8 cellular contexts compared by ENCODE assay signal in the genomic region with DNA sequence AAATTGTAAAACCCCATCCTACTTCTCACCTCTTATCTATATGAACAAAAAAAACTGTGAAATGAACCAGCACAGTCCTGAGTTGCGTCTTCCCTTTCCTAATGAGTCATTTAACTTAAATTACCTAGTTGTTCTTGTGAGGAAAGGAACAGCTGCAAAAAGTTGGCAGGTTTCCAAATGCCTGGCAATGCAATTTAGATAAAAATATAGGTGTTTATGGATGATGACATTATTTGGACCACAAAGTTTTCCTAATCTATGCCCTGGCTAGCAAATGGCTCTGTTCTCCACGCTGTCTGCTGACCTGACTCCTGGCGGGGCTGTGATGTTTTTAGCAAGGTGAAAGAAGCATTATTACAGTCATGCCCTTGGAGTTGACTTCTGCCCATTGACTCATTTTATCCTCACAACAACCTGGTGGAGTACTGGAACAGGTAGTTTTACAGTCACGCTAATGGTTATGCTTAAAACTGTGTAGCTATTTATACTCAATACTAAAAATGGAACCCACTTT. TPM values are rescaled to one million over a fixed set of nuclear protein-coding genes. Genes with fewer than 3 reads are reported as not detected.
DNase-seq lines count a peak whose midpoint lies in the region; ATAC-seq and TF ChIP-seq lines count a peak whose summit lies in the region.

No MANE protein-coding gene starts in this region.

- no peak overlapping the region for H3K27ac ChIP-seq in HL-60 (replicated peaks)
- no peak overlapping the region for H3K27ac ChIP-seq in mammary epithelial cell (ENCODE audit: insufficient read depth, low read depth, low read length)
- no peak overlapping the region for H3K27ac ChIP-seq in effector memory CD4-positive, alpha-beta T cell (ENCODE audit: insufficient read depth, low read length, poor library complexity, severe bottlenecking)
- no peak overlapping the region for H3K27ac ChIP-seq in lower lobe of right lung

- H3K4me2 ChIP-seq in mammary epithelial cell (ENCODE audit: insufficient read depth, low read depth, low read length), result no peak overlapping the region

- H3K4me1 ChIP-seq in mammary epithelial cell (ENCODE audit: insufficient read depth, low read length), result peaks cover 31% of the 10 kb centered on the region
- H3K4me1 ChIP-seq in effector memory CD4-positive, alpha-beta T cell (ENCODE audit: control insufficient read depth, insufficient read depth, low read length, poor library complexity, severe bottlenecking), result no peaks in the 10 kb centered on the region
- H3K4me1 ChIP-seq in lower lobe of right lung, result no peaks in the 10 kb centered on the region

- no peak overlapping the region for H2AFZ ChIP-seq in mammary epithelial cell (ENCODE audit: low read depth, low read length)

- ATAC-seq in GM21447 (IDR thresholded peaks at IDR 0.05; ENCODE audit: unreplicated experiment) (peak; percentile 87), lower lobe of right lung (no peak)

- H3K36me3 ChIP-seq in mammary epithelial cell (ENCODE audit: insufficient read depth, low read length) (no peaks in the 10 kb centered on the region), lower lobe of right lung (no peaks in the 10 kb centered on the region)
- H3K36me3 ChIP-seq in effector memory CD4-positive, alpha-beta T cell (ENCODE audit: control insufficient read depth, insufficient read depth, low read length), result no peaks in the 10 kb centered on the region

- no peak overlapping the region for H3K9ac ChIP-seq in mammary epithelial cell (ENCODE audit: insufficient read depth, low read length)

- H3K79me2 ChIP-seq in mammary epithelial cell (ENCODE audit: insufficient read depth, low read length), result no peaks in the 10 kb centered on the region

- dilution Hi-C loops in mammary epithelial cell (cut with HindIII; ENCODE audit: low sequenced_read_pairs), result no loop called here

- H3K4me3 ChIP-seq in HL-60 (replicated peaks; ENCODE audit: insufficient read depth, low read length), result no peak overlapping the region
- H3K4me3 ChIP-seq in mammary epithelial cell (replicated peaks in 1 of 3; ENCODE audit: insufficient read depth in 1 of 3, low read depth in 2 of 3, low read length in 3 of 3), result no peak overlapping the region
- no peak overlapping the region for H3K4me3 ChIP-seq in effector memory CD4-positive, alpha-beta T cell (ENCODE audit: insufficient read depth, low read depth, low read length, poor library complexity, severe bottlenecking)
- H3K4me3 ChIP-seq in lower lobe of right lung, result no peak overlapping the region

- H3K9me3 ChIP-seq in mammary epithelial cell (replicated peaks; ENCODE audit: insufficient read depth, low read length) (no peaks in the 10 kb centered on the region), lower lobe of right lung (no peaks in the 10 kb centered on the region)
- H3K9me3 ChIP-seq in effector memory CD4-positive, alpha-beta T cell (ENCODE audit: control insufficient read depth, low read length), result no peaks in the 10 kb centered on the region

- BruUV-seq in mammary epithelial cell (replicated peaks; lab: Mats Ljungman, UMichigan), result no TSS peak

- no peaks in the 10 kb centered on the region for H3K27me3 ChIP-seq in HL-60 (ENCODE audit: insufficient read depth, poor library complexity, severe bottlenecking)
- H3K27me3 ChIP-seq in mammary epithelial cell (ENCODE audit: insufficient read depth, low read length), result no peaks in the 10 kb centered on the region
- no peaks in the 10 kb centered on the region for H3K27me3 ChIP-seq in effector memory CD4-positive, alpha-beta T cell (replicated peaks; ENCODE audit: control insufficient read depth, insufficient read depth, low read length, poor library complexity, severe bottlenecking)
- no peaks in the 10 kb centered on the region for H3K27me3 ChIP-seq in lower lobe of right lung (ENCODE audit: low read depth)

- DNase-seq in NCI-H1417 (lab: John Stamatoyannopoulos, UW) (peak; percentile 34 to 77 (median 41)), NCI-H1417 treated with DMSO at 0.1 percent for 48 hours (lab: John Stamatoyannopoulos, UW) (no peak), HL-60 (ENCODE audit: low read depth in 1 of 2, low spot score in 1 of 2) (peak; percentile 33 to 67), mammary epithelial cell (peak; percentile 74), UCSD-AML1 (lab: John Stamatoyannopoulos, UW; ENCODE audit: unreplicated experiment) (no peak), lower lobe of right lung (no peak)
- DNase-seq in effector memory CD4-positive, alpha-beta T cell, result no peak

- no peaks in the 10 kb centered on the region for H4K20me1 ChIP-seq in mammary epithelial cell (ENCODE audit: insufficient read depth, low read length)

- TF ChIP-seq CTCF in HL-60 (IDR thresholded peaks at IDR 0.05; ENCODE audit: insufficient read depth, low read length), result no peak
- TF ChIP-seq CTCF in mammary epithelial cell (conservative IDR thresholded peaks at IDR 0.05 in 1 of 2, IDR thresholded peaks at IDR 0.05 in 1 of 2; ENCODE audit: extremely low read depth in 1 of 2, insufficient read depth in 1 of 2, low read depth in 1 of 2, low read length in 2 of 2), result peak in 1 of 2 donors; percentile 1
- no peak for TF ChIP-seq CTCF in lower lobe of right lung (IDR thresholded peaks at IDR 0.05)

- intact Hi-C loops in mammary epithelial cell (cut with micrococcal nuclease), result loop anchor here (2.0 kb wide), 1 partner anchor 47 kb away; no protein-coding TSS in a partner anchor
- intact Hi-C loops in lower lobe of right lung (cut with DNase I), result no loop called here

- in situ Hi-C loops in mammary epithelial cell (cut with MboI; ENCODE audit: low sequenced_read_pairs in 2 of 2), result no loop called here

- WGBS in mammary epithelial cell (ENCODE audit: low coverage, missing lambda C conversion rate), result 64% methylated on average over 4 of the region's 4 CpGs

- CTCF ChIA-PET in mammary epithelial cell (lab: Charles Lee; ENCODE audit: low non-redundant PET), result no interaction called here

RNA-seq across cellular contexts. Expression of a gene that starts 29.8 kb away (rescaled TPM):
- total RNA-seq in mammary epithelial cell, result 10 to 100 TPM; 35.7 to 93.2 TPM
- 12.8 TPM for polyA plus RNA-seq in mammary epithelial cell
- 29.2 TPM for polyA minus RNA-seq in mammary epithelial cell
- total RNA-seq in lower lobe of right lung, result 33.5 TPM

Comparison
In these comparisons a context has a peak if more than half of its experiments do, and no peak if none do; other contexts are left out.
1. DNase-seq: peak in NCI-H1417 (3 of 3), HL-60 (2 of 2) and mammary epithelial cell (single experiment); none in NCI-H1417 treated with DMSO at 0.1 percent for 48 hours (single experiment), UCSD-AML1 (single experiment), effector memory CD4-positive, alpha-beta T cell (0 of 3) and lower lobe of right lung (single experiment).